ENCODE assay signal across 9 cellular contexts in the genomic region with DNA sequence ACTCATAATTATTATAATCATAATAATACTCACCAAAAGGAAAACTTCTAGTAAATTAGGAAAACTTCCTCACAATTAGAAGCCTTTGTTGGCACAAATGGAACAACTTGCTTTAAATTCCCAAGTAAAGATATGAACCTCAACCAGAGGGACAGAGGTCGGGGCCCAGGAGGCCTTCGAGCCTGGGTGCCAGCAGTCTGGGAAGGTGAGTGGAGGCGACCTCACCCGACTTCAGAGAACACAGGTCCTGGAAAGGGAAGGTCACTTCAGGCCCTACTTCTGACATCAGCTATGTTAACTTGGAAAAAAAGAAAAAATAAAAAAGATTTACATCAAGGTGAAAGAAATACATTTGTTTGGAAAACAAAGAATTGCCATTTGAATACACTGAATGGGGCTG.
"Had no signal": no experiment of that assay in that cellular context is flagged by ENCODE, and none has a peak within 500 bp of the region (broad histone marks: within the 10 kb centered on the region; RNA-seq: fewer than 3 reads in every experiment).

No MANE protein-coding gene starts in this region.

- ATAC-seq: HCT116 had no signal

- H3K27ac Mint-ChIP-seq: H9, HFFc6 had no signal

- H3K4me3 ChIP-seq: GM23248, HAP-1 had no signal

- H3K4me3 Mint-ChIP-seq: HFFc6 had no signal

- H3K4me1 ChIP-seq: HAP-1 had no signal

- H3K27ac ChIP-seq: GM23248 had no signal

- H2AFZ ChIP-seq: GM23248 had no signal

- FAIRE-seq: H54 had no signal

- DNase-seq: GM23248, GOT3, H7, H9, HCEC 1CT, HFFc6 had no signal

- H3K9me3 ChIP-seq: HAP-1 had no signal

- H3K36me3 ChIP-seq: HAP-1 had no signal

- H3K9ac ChIP-seq: GM23248 had no signal
